ENCODE assay signal across 19 cellular contexts in genomic region chr5:151168602-151169344, GRCh38.
"Had no signal": no experiment of that assay in that cellular context is flagged by ENCODE, and none has a peak within 500 bp of the region (broad histone marks: within the 10 kb centered on the region; RNA-seq: fewer than 3 reads in every experiment).

No MANE protein-coding gene starts in this region.

- H3K27ac Mint-ChIP-seq: activated CD4-positive, alpha-beta memory T cell treated with anti-CD3 and anti-CD28 coated beads for 36 hours; activated CD4-positive, alpha-beta T cell treated with anti-CD3 and anti-CD28 coated beads for 36 hours; activated T-cell treated with anti-CD3 and anti-CD28 coated beads, Interleukin-2, amount 50 U/mL, for 72 hours; brain; dendritic cell treated with granulocyte-macrophage colony-stimulating factor and Interleukin-4, amounts not matched to agents 40 ng/mL and 50 ng/mL, for 4 days; memory B cell; nephron; T-helper 17 cell had no signal

- H3K27ac ChIP-seq: left ventricle myocardium inferior, prostate gland, thyroid gland, uterus had no signal

- H3K27me3 Mint-ChIP-seq: activated CD4-positive, alpha-beta memory T cell treated with anti-CD3 and anti-CD28 coated beads for 36 hours; activated CD4-positive, alpha-beta T cell treated with anti-CD3 and anti-CD28 coated beads for 36 hours; brain; memory B cell; T-helper 17 cell had no signal

- H3K4me3 Mint-ChIP-seq: activated CD4-positive, alpha-beta memory T cell treated with anti-CD3 and anti-CD28 coated beads for 36 hours; activated CD4-positive, alpha-beta T cell treated with anti-CD3 and anti-CD28 coated beads for 36 hours; activated naive CD8-positive, alpha-beta T cell treated with anti-CD3 and anti-CD28 coated beads, Interleukin-2, amount 10 ng/mL, durations not matched to agents 7 days and 5 days; activated T-cell treated with anti-CD3 and anti-CD28 coated beads, Interleukin-2, amount 50 U/mL, for 72 hours; brain; dendritic cell treated with granulocyte-macrophage colony-stimulating factor and Interleukin-4, amounts not matched to agents 40 ng/mL and 50 ng/mL, for 4 days; memory B cell; nephron; T-helper 17 cell had no signal

- H3K4me3 ChIP-seq: left ventricle myocardium inferior, prostate gland, smooth muscle cell, thyroid gland, uterus had no signal

- H3K36me3 Mint-ChIP-seq: activated CD4-positive, alpha-beta memory T cell treated with anti-CD3 and anti-CD28 coated beads for 36 hours; activated naive CD8-positive, alpha-beta T cell treated with anti-CD3 and anti-CD28 coated beads, Interleukin-2, amount 10 ng/mL, durations not matched to agents 7 days and 5 days; brain; memory B cell had no signal

- H3K9me3 Mint-ChIP-seq: activated CD4-positive, alpha-beta memory T cell treated with anti-CD3 and anti-CD28 coated beads for 36 hours; activated naive CD8-positive, alpha-beta T cell treated with anti-CD3 and anti-CD28 coated beads, Interleukin-2, amount 10 ng/mL, durations not matched to agents 7 days and 5 days; activated T-cell treated with anti-CD3 and anti-CD28 coated beads, Interleukin-2, amount 50 U/mL, for 72 hours; dendritic cell treated with granulocyte-macrophage colony-stimulating factor and Interleukin-4, amounts not matched to agents 40 ng/mL and 50 ng/mL, for 4 days; memory B cell had no signal

- H3K36me3 ChIP-seq: left ventricle myocardium inferior, prostate gland, thyroid gland, uterus had no signal

- H3K27me3 ChIP-seq: thyroid gland, uterus had no signal

- H3K4me1 ChIP-seq: prostate gland, uterus had no signal

- DNase-seq: activated CD4-positive, alpha-beta memory T cell treated with anti-CD3 and anti-CD28 coated beads for 36 hours; activated CD4-positive, alpha-beta T cell treated with anti-CD3 and anti-CD28 coated beads for 36 hours; activated gamma-delta T cell treated with Interleukin-2 at 50 U/mL for 16 hours; activated naive CD8-positive, alpha-beta T cell treated with anti-CD3 and anti-CD28 coated beads, Interleukin-2, amount 10 ng/mL, durations not matched to agents 7 days and 5 days; activated T-cell treated with anti-CD3 and anti-CD28 coated beads, Interleukin-2, amount 50 U/mL, for 72 hours; effector memory CD4-positive, alpha-beta T cell; foreskin fibroblast; left ventricle myocardium inferior; occipital lobe; right cardiac atrium; T-helper 17 cell; thyroid gland; uterus had no signal

- H3K9me3 ChIP-seq: left ventricle myocardium inferior, prostate gland, thyroid gland, uterus had no signal

- ATAC-seq: activated CD4-positive, alpha-beta T cell treated with anti-CD3 and anti-CD28 coated beads for 36 hours; activated T-cell treated with anti-CD3 and anti-CD28 coated beads, Interleukin-2, amount 50 U/mL, for 72 hours; right cardiac atrium; T-helper 17 cell had no signal
